12 cellular contexts compared by ENCODE assay signal in the genomic region with DNA sequence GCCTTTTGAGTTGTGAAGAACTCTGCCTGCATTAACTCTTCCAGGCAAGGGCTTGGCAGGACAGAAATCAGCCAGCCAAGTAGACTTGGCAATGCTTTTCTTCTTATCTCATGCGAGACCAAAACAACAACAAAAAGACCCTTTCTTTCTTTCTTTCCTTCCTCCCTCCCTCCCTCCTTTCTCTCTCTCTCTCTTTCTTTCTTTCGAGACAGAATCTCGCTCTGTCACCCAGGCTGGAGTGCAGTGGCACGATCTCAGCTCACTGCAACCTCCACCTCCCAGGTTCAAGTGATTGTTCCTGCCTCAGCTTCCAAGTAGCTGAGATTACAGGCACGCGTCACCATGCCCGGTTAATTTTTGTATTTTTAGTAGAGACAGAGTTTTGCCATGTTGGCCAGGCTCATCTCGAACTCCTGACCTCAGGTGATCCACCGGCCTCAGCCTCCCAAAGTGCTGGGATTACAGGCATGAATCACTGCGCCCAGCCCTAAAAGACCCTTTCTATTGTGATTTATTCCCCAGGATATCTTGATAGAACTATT. TPM values are rescaled to one million over a fixed set of nuclear protein-coding genes. Genes with fewer than 3 reads are reported as not detected.
"Had no signal": no experiment of that assay in that cellular context is flagged by ENCODE, and none has a peak within 500 bp of the region (broad histone marks: within the 10 kb centered on the region; RNA-seq: fewer than 3 reads in every experiment).

No MANE protein-coding gene starts in this region.

RNA-seq across cellular contexts. Expression of a gene that starts 10.4 kb away (rescaled TPM):
- total RNA-seq: activated CD4-positive, alpha-beta T cell treated with anti-CD3 and anti-CD28 coated beads, Interleukin-2, amount 10 ng/mL, durations not matched to agents 24 days and 14 days; activated CD8-positive, alpha-beta T cell treated with anti-CD3 and anti-CD28 coated beads, Interleukin-2, amount 10 ng/mL, durations not matched to agents 7 days and 5 days; activated naive CD8-positive, alpha-beta T cell treated with anti-CD3 and anti-CD28 coated beads, Interleukin-2, amount 10 ng/mL, durations not matched to agents 7 days and 5 days; activated T-helper 2 cell treated with anti-CD3 and anti-CD28 coated beads, Interferon-gamma antibody, Interleukin-2, Interleukin-4, amounts not matched to agents 10 μg/mL and 5 μg/mL and 100 μg/mL, durations not matched to agents 14 hours and 24 hours and 36 hours; ascending aorta; K562; NCI-H460; OCI-LY7 had no signal
- polyA plus RNA-seq: K562 had no signal

RNA-seq across cellular contexts. Expression of a gene that starts 30.9 kb away (rescaled TPM):
- total RNA-seq: activated CD4-positive, alpha-beta T cell treated with anti-CD3 and anti-CD28 coated beads, Interleukin-2, amount 10 ng/mL, durations not matched to agents 24 days and 14 days; activated CD8-positive, alpha-beta T cell treated with anti-CD3 and anti-CD28 coated beads, Interleukin-2, amount 10 ng/mL, durations not matched to agents 7 days and 5 days; activated naive CD8-positive, alpha-beta T cell treated with anti-CD3 and anti-CD28 coated beads, Interleukin-2, amount 10 ng/mL, durations not matched to agents 7 days and 5 days; activated T-helper 2 cell treated with anti-CD3 and anti-CD28 coated beads, Interferon-gamma antibody, Interleukin-2, Interleukin-4, amounts not matched to agents 10 μg/mL and 5 μg/mL and 100 μg/mL, durations not matched to agents 14 hours and 24 hours and 36 hours; ascending aorta; breast epithelium; cardiac septum; K562; NCI-H460; OCI-LY7; SJCRH30 had no signal
- polyA plus RNA-seq: adipose tissue, K562 had no signal
